In the genomic region with DNA sequence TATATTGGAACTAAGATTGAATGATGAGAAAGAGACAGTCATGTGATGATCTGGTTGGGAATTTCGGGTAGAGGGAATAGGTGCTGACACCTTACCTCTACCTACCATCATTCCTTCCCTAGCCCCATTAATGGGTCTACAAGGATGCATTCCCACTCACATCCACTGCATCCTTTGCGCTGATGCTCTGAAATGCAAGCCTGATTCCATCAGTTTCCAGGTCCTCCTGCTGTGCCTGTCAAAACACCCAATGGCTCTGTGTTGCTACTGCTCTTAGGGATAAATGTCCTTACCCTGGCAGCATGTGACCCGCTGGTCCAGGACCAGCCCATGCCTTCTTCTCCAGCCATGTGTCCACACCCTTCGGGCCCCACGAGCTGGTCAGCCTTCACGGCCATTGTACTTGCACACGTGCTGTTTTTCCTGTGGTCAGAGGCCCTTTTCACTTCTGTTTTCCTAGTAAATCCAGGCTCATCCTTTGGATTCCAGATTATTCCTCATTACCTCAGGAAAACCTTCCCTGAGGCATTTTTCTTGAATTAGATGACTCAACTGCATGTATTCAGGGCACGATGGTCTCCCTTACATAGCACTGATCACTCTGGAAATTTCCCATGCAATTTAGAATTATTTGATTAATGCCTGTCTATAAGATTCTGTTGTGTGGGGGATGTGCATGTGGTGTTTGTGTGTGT, we compare ENCODE assay signal across 26 cellular contexts.
DNase-seq lines count a peak whose midpoint lies in the region; ATAC-seq and TF ChIP-seq lines count a peak whose summit lies in the region.
"Had no signal": no experiment of that assay in that cellular context is flagged by ENCODE, and none has a peak within 500 bp of the region (broad histone marks: within the 10 kb centered on the region; RNA-seq: fewer than 3 reads in every experiment).

No MANE protein-coding gene starts in this region.

- peak; percentile 1 for DNase-seq in EH (ENCODE audit: low read depth)
- DNase-seq in SJCRH30 = peak; percentile 31 to 57
- DNase-seq in islet precursor cell = peak; percentile 66
- no peak for DNase-seq in osteocyte (ENCODE audit: extremely low spot score, unreplicated experiment)
- no peak for DNase-seq in omental fat pad (ENCODE audit: low spot score)
- no peak for DNase-seq in NCI-H146 treated with DMSO at 0.1 percent for 48 hours (lab: John Stamatoyannopoulos, UW; ENCODE audit: unreplicated experiment)
- no peak for DNase-seq in NCI-H2029 treated with DMSO at 0.1 percent for 48 hours (lab: John Stamatoyannopoulos, UW)
- DNase-seq in stimulated activated CD4-positive, alpha-beta T cell treated with anti-CD3 and anti-CD28 coated beads, Interleukin-1b, Interleukin-23, amount 100 ng/mL, for 48 hours = no peak
- DNase-seq: 8988T; ACHN; BE2C; CD8-positive, alpha-beta memory T cell; DND-41; GOT3; HCEC 1CT; Kasumi-1; MV-4-11; NCI-H1105; NCI-H1436 treated with DMSO at 0.1 percent for 48 hours; NCI-H1930; NCI-H446; NCI-H524 treated with DMSO at 0.1 percent for 48 hours; SIG-M5 had no signal

- TF ChIP-seq CTCF in osteocyte (IDR thresholded peaks at IDR 0.05) (no peak), omental fat pad (IDR thresholded peaks at IDR 0.05) (no peak)

- H3K27me3 Mint-ChIP-seq in osteocyte (ENCODE audit: unreplicated experiment) = no peaks in the 10 kb centered on the region

- H3K36me3 Mint-ChIP-seq in osteocyte (ENCODE audit: unreplicated experiment) = no peaks in the 10 kb centered on the region
- H3K36me3 Mint-ChIP-seq: CD14-positive monocyte; CD8-positive, alpha-beta memory T cell had no signal

- H3K4me1 Mint-ChIP-seq in osteocyte (ENCODE audit: unreplicated experiment) = peaks cover 27% of the 10 kb centered on the region
- H3K4me1 Mint-ChIP-seq: CD14-positive monocyte; CD8-positive, alpha-beta memory T cell had no signal

- H3K4me3 Mint-ChIP-seq in osteocyte (ENCODE audit: unreplicated experiment) = no peak overlapping the region
- H3K4me3 Mint-ChIP-seq: CD14-positive monocyte; CD8-positive, alpha-beta memory T cell had no signal

- no peaks in the 10 kb centered on the region for H3K9me3 ChIP-seq in SJCRH30 (replicated peaks)
- H3K9me3 ChIP-seq: BE2C had no signal

- peak overlapping the region; percentile 1 for H3K27ac Mint-ChIP-seq in osteocyte (ENCODE audit: unreplicated experiment)
- H3K27ac Mint-ChIP-seq: CD8-positive, alpha-beta memory T cell had no signal

- H3K4me1 ChIP-seq in SJCRH30 = peaks cover 12% of the 10 kb centered on the region

- H3K27me3 ChIP-seq in SJCRH30 = no peaks in the 10 kb centered on the region
- H3K27me3 ChIP-seq: BE2C had no signal

- no peak overlapping the region for H3K4me3 ChIP-seq in SJCRH30
- H3K4me3 ChIP-seq: K562 had no signal

- H3K27ac ChIP-seq in SJCRH30 = no peak overlapping the region

- H3K36me3 ChIP-seq in SJCRH30 = no peaks in the 10 kb centered on the region
- H3K36me3 ChIP-seq: BE2C had no signal

- H3K9me3 Mint-ChIP-seq in osteocyte (ENCODE audit: unreplicated experiment) = peaks cover 4% of the 10 kb centered on the region

- no peak for ATAC-seq in omental fat pad (ENCODE audit: low FRiP score)
- ATAC-seq: K562, SK-N-SH treated with all-trans-retinoic acid at 6 μM for 48 hours had no signal

Comparison
In these comparisons a context has a peak if more than half of its experiments do, and no peak if none do; other contexts are left out.
1. DNase-seq: peak in EH (single experiment), SJCRH30 (2 of 2) and islet precursor cell (single experiment); none in osteocyte (single experiment), omental fat pad (single experiment), NCI-H146 treated with DMSO at 0.1 percent for 48 hours (single experiment), NCI-H2029 treated with DMSO at 0.1 percent for 48 hours (single experiment) and stimulated activated CD4-positive, alpha-beta T cell treated with anti-CD3 and anti-CD28 coated beads, Interleukin-1b, Interleukin-23, amount 100 ng/mL, for 48 hours (single experiment).